In the genomic region with DNA sequence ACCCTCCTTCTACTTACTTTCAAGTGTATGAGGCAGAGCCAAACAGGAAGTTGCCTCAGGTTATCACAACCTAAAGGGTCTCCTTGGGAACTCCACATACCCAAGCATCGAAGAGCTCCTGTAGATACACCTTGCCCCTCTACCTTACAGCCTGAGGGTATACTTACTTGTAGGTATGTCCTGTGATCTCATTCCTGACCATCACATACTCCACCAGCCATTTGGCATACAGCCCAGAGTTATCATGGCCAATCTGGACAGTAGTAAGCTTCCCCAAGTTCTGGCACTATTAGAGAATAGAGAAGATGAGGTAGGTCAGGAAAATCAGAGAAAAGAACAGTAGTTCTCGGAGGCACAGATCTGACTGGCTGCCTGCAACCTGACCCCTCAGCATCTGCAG, we compare ENCODE assay signal across 1 cellular context.
TF ChIP-seq lines count a peak whose summit lies in the region.

No MANE protein-coding gene starts in this region.

TF ChIP-seq in IMR-90, 13 proteins besides CTCF, POLR2A, EP300 and RAD21 (continued from another document):
- TF ChIP-seq, protein P1, sequence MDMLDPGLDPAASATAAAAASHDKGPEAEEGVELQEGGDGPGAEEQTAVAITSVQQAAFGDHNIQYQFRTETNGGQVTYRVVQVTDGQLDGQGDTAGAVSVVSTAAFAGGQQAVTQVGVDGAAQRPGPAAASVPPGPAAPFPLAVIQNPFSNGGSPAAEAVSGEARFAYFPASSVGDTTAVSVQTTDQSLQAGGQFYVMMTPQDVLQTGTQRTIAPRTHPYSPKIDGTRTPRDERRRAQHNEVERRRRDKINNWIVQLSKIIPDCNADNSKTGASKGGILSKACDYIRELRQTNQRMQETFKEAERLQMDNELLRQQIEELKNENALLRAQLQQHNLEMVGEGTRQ (IDR thresholded peaks at IDR 0.05; ENCODE audit: low read depth, low read length) = no peak
- no peak for TF ChIP-seq CHD1 (IDR thresholded peaks at IDR 0.05; ENCODE audit: low read depth, low read length)
- no peak for TF ChIP-seq RFX5 (IDR thresholded peaks at IDR 0.05; ENCODE audit: low read depth, low read length)
- TF ChIP-seq, protein P2, sequence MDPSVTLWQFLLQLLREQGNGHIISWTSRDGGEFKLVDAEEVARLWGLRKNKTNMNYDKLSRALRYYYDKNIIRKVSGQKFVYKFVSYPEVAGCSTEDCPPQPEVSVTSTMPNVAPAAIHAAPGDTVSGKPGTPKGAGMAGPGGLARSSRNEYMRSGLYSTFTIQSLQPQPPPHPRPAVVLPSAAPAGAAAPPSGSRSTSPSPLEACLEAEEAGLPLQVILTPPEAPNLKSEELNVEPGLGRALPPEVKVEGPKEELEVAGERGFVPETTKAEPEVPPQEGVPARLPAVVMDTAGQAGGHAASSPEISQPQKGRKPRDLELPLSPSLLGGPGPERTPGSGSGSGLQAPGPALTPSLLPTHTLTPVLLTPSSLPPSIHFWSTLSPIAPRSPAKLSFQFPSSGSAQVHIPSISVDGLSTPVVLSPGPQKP (IDR thresholded peaks at IDR 0.05; ENCODE audit: borderline replicate concordance, low read depth, low read length) = no peak
- no peak for TF ChIP-seq MAFK (IDR thresholded peaks at IDR 0.05; ENCODE audit: low read depth, low read length)
- TF ChIP-seq NFE2L2 (IDR thresholded peaks at IDR 0.05; ENCODE audit: low read depth, low read length) = no peak
- no peak for TF ChIP-seq FOS (IDR thresholded peaks at IDR 0.05; ENCODE audit: low read depth, low read length)
- TF ChIP-seq MAZ (IDR thresholded peaks at IDR 0.05; ENCODE audit: borderline replicate concordance, low read depth, low read length) = no peak
- no peak for TF ChIP-seq BHLHE40 (IDR thresholded peaks at IDR 0.05; ENCODE audit: low read depth, low read length)
